In genomic region chrX:16610121-16610565, GRCh38 we compare ENCODE assay signal across 17 cellular contexts. TPM values are rescaled to one million over a fixed set of nuclear protein-coding genes. Genes with fewer than 3 reads are reported as not detected.
DNase-seq lines count a peak whose midpoint lies in the region; ATAC-seq and TF ChIP-seq lines count a peak whose summit lies in the region.
"Had no signal": no experiment of that assay in that cellular context is flagged by ENCODE, and none has a peak within 500 bp of the region (broad histone marks: within the 10 kb centered on the region; RNA-seq: fewer than 3 reads in every experiment).

No MANE protein-coding gene starts in this region.

- no peak overlapping the region for H3K27ac ChIP-seq in RWPE1
- H3K27ac ChIP-seq: HL-60, KMS-11 had no signal

- peaks cover 7% of the 10 kb centered on the region for H3K27me3 ChIP-seq in skeletal muscle satellite cell (ENCODE audit: control insufficient read depth, insufficient read depth, low read length)

- no peaks in the 10 kb centered on the region for H3K9me3 ChIP-seq in skeletal muscle satellite cell (replicated peaks; ENCODE audit: low read length)

- POLR2A ChIA-PET in RWPE1 (lab: Yijun Ruan, JAX; ENCODE audit: low non-redundant PET): no interaction called here

- CTCF ChIA-PET in RWPE1 (lab: Yijun Ruan, JAX): no interaction called here

- ATAC-seq in HG03175 (IDR thresholded peaks at IDR 0.05; ENCODE audit: unreplicated experiment): no peak
- ATAC-seq in GM18909 (IDR thresholded peaks at IDR 0.05; ENCODE audit: poor library complexity, unreplicated experiment): no peak
- ATAC-seq: esophagus mucosa, left colon had no signal

- H3K4me3 ChIP-seq in epithelial cell of esophagus (ENCODE audit: low read length): no peak overlapping the region
- no peak overlapping the region for H3K4me3 ChIP-seq in skeletal muscle satellite cell (ENCODE audit: low read length)

- DNase-seq in ELR (ENCODE audit: low read depth) (peak; percentile 82), RWPE1 (ENCODE audit: low spot score) (peak; percentile 3), epithelial cell of esophagus (ENCODE audit: low read depth) (peak; percentile 39), NCI-H2081 (lab: John Stamatoyannopoulos, UW) (no peak)
- DNase-seq: anterior cingulate cortex; hypothalamus; left colon; NCI-H146; stimulated activated CD4-positive, alpha-beta T cell treated with anti-CD3 and anti-CD28 coated beads, Interleukin-4, amount 100 ng/mL, for 24 hours had no signal

- H3K4me2 ChIP-seq in skeletal muscle satellite cell (ENCODE audit: low read length): peak overlapping the region; percentile 42
- H3K4me2 ChIP-seq: KMS-11 had no signal

- no peaks in the 10 kb centered on the region for H3K36me3 ChIP-seq in skeletal muscle satellite cell (ENCODE audit: insufficient read depth, low read length)

- TF ChIP-seq CTCF in RWPE1 (conservative IDR thresholded peaks at IDR 0.05; ENCODE audit: low read depth) (no peak), epithelial cell of esophagus (IDR thresholded peaks at IDR 0.05; ENCODE audit: insufficient read depth, low read depth, low read length, missing control alignments) (no peak)

- H3K4me1 ChIP-seq in skeletal muscle satellite cell (ENCODE audit: control insufficient read depth, insufficient read depth, low read length): peaks cover 12% of the 10 kb centered on the region

- peak overlapping the region; percentile 27 for H3K9ac ChIP-seq in skeletal muscle satellite cell (ENCODE audit: low read depth, low read length)
- H3K9ac ChIP-seq: KMS-11 had no signal

RNA-seq across cellular contexts. Expression of gene S100G, which starts 39.8 kb away (rescaled TPM):
- total RNA-seq in skeletal muscle satellite cell (2012; rRNA removed): not detected in 2 replicates
- total RNA-seq: esophagus mucosa, left colon, NCI-H460, omental fat pad had no signal

Comparison
In these comparisons a context has a peak if more than half of its experiments do, and no peak if none do; other contexts are left out.
1. DNase-seq: peak in ELR (single experiment), RWPE1 (single experiment) and epithelial cell of esophagus (single experiment); none in NCI-H2081 (0 of 2).